ENCODE assay signal across 22 cellular contexts in genomic region chr2:770776-771175, GRCh38.
DNase-seq lines count a peak whose midpoint lies in the region; FAIRE-seq and TF ChIP-seq lines count a peak whose summit lies in the region.
"Had no signal": no experiment of that assay in that cellular context is flagged by ENCODE, and none has a peak within 500 bp of the region (broad histone marks: within the 10 kb centered on the region; RNA-seq: fewer than 3 reads in every experiment).

No MANE protein-coding gene starts in this region.

- no peak overlapping the region for H3K27ac Mint-ChIP-seq in activated CD4-positive, alpha-beta T cell treated with anti-CD3 and anti-CD28 coated beads, Interleukin-2, amount 10 ng/mL, durations not matched to agents 24 days and 14 days
- H3K27ac Mint-ChIP-seq: B cell; CD4-positive, alpha-beta memory T cell; GM23338; HFFc6 had no signal

- TF ChIP-seq EP300 in H1 (IDR thresholded peaks at IDR 0.05; ENCODE audit: borderline replicate concordance in 1 of 2, low read depth in 2 of 2, low read length in 2 of 2), result no peak

- H4K91ac ChIP-seq in H1 (replicated peaks; ENCODE audit: insufficient read length, low read length) (no peak overlapping the region), neuronal stem cell (ENCODE audit: low read depth, low read length, poor library complexity) (no peak overlapping the region)

- no peak overlapping the region for H3K4me2 ChIP-seq in H1 (ENCODE audit: insufficient read depth in 1 of 2, low read depth in 2 of 2, low read length in 2 of 2)
- H3K4me2 ChIP-seq in neuronal stem cell (ENCODE audit: insufficient read depth, low read length, poor library complexity, severe bottlenecking), result no peak overlapping the region
- H3K4me2 ChIP-seq: GM23338 had no signal

- H4K20me1 ChIP-seq in H1 (replicated peaks in 1 of 2; ENCODE audit: control insufficient read depth in 1 of 2, insufficient read depth in 2 of 2, low read length in 2 of 2), result no peaks in the 10 kb centered on the region
- H4K20me1 ChIP-seq: BLaER1 had no signal

- H3K27me3 Mint-ChIP-seq in activated CD4-positive, alpha-beta T cell treated with anti-CD3 and anti-CD28 coated beads, Interleukin-2, amount 10 ng/mL, durations not matched to agents 24 days and 14 days, result no peaks in the 10 kb centered on the region

- no peak overlapping the region for H2BK20ac ChIP-seq in H1 (ENCODE audit: low read length)

- no peak overlapping the region for H3K9ac ChIP-seq in H1 (replicated peaks in 1 of 4; ENCODE audit: extremely low read depth in 1 of 4, low read depth in 3 of 4, low read length in 3 of 4)
- no peak overlapping the region for H3K9ac ChIP-seq in neuronal stem cell (ENCODE audit: low read depth, low read length, poor library complexity)
- H3K9ac ChIP-seq: BLaER1 had no signal

- POLR2A ChIA-PET in H1 (lab: Charles Lee; ENCODE audit: partially characterized antibody), result no interaction called here

- CTCF ChIA-PET in H1 (lab: Charles Lee; ENCODE audit: partially characterized antibody), result interaction anchor here (1.7 kb wide), 1 partner anchor 10 kb away, joined by 6 read pairs; no protein-coding TSS in a partner anchor

- H2BK15ac ChIP-seq in H1 (ENCODE audit: low read length) (no peak overlapping the region), neuronal stem cell (ENCODE audit: low read length) (no peak overlapping the region)

- no peaks in the 10 kb centered on the region for H3K79me2 ChIP-seq in H1 (ENCODE audit: control insufficient read depth in 1 of 2, insufficient read depth in 2 of 2, low read length in 2 of 2)

- DNase-seq in activated CD4-positive, alpha-beta T cell treated with anti-CD3 and anti-CD28 coated beads, Interleukin-2, amount 10 ng/mL, durations not matched to agents 24 days and 14 days, result peak; percentile 35
- DNase-seq in activated CD4-positive, alpha-beta T cell treated with anti-CD3 and anti-CD28 coated beads for 1 hour, result no peak
- no peak for DNase-seq in H1 (ENCODE audit: low read depth in 1 of 2, low spot score in 2 of 2)
- no peak for DNase-seq in neuronal stem cell (ENCODE audit: low spot score)
- no peak for DNase-seq in HTR-8/SVneo (ENCODE audit: insufficient read length, low spot score)
- DNase-seq in SHP77 (lab: John Stamatoyannopoulos, UW), result no peak
- DNase-seq: Calu3; CD4-positive, alpha-beta memory T cell; COR-L47; DMS53; DMS79 treated with DMSO at 0.1 percent for 48 hours; HFFc6 had no signal

- no peak for TF ChIP-seq RAD21 in H1 (IDR thresholded peaks at IDR 0.05 in 1 of 2, conservative IDR thresholded peaks at IDR 0.05 in 1 of 2; ENCODE audit: low read depth in 2 of 2, low read length in 2 of 2)

- H3K23ac ChIP-seq in H1 (ENCODE audit: insufficient read length) (no peak overlapping the region), neuronal stem cell (ENCODE audit: low read depth, low read length, poor library complexity) (no peak overlapping the region)

- H3K23me2 ChIP-seq in H1 (ENCODE audit: low read depth, low read length), result no peaks in the 10 kb centered on the region; the same call in 1 of the 2 replicates

- H3K4ac ChIP-seq in H1 (replicated peaks; ENCODE audit: insufficient read length, low read depth, low read length), result no peak overlapping the region
- no peak overlapping the region for H3K4ac ChIP-seq in neuronal stem cell (ENCODE audit: low read length)

- H3K18ac ChIP-seq in H1 (ENCODE audit: extremely low read depth, low read length), result no peak overlapping the region
- peak overlapping the region; percentile 34 for H3K18ac ChIP-seq in neuronal stem cell (ENCODE audit: low read length)

- H2AFZ ChIP-seq in H1 (ENCODE audit: low read length), result no peak overlapping the region
- H2AFZ ChIP-seq in neuronal stem cell (ENCODE audit: low read length), result no peak overlapping the region
- H2AFZ ChIP-seq: GM23338 had no signal

- intact Hi-C loops in activated CD4-positive, alpha-beta T cell treated with anti-CD3 and anti-CD28 coated beads, Interleukin-2, amount 10 ng/mL, durations not matched to agents 24 days and 14 days (cut with micrococcal nuclease), result no loop called here

- 92% methylated on average over 2 of the region's 2 CpGs; no CpG with 5 or more reads in 1 of the 2 experiments for WGBS in H1 (ENCODE audit: extremely low coverage in 1 of 2, insufficient coverage in 1 of 2, insufficient read length in 1 of 2, insufficient replicate concordance in 2 of 2, low coverage in 1 of 2, low lambda C conversion rate in 2 of 2, missing lambda C conversion rate in 1 of 2), 2 experiments
- no CpG with 5 or more reads among the region's 2 CpGs for WGBS in neuronal stem cell (ENCODE audit: extremely low coverage in 2 of 2, insufficient read length in 2 of 2, insufficient replicate concordance in 1 of 2), 2 donors

- no peak overlapping the region for H2AK5ac ChIP-seq in H1 (ENCODE audit: low read depth, low read length)
- H2AK5ac ChIP-seq in neuronal stem cell (ENCODE audit: low read depth, low read length), result no peak overlapping the region

- no peak overlapping the region for H4K5ac ChIP-seq in H1 (ENCODE audit: insufficient read length, low read depth, low read length)

- FAIRE-seq in H1 (lab: Jason Lieb, UNC), result no peak
- no peak for FAIRE-seq in HTR-8/SVneo (lab: Jason Lieb, UNC)
- FAIRE-seq: A204.1, G401.6, GM12892, GM19239, H54 had no signal

- TF ChIP-seq POLR2A in H1 (IDR thresholded peaks at IDR 0.05; ENCODE audit: control extremely low read depth in 1 of 2, low read depth in 2 of 2, low read length in 2 of 2), result no peak

- no peak overlapping the region for H3K4me3 Mint-ChIP-seq in activated CD4-positive, alpha-beta T cell treated with anti-CD3 and anti-CD28 coated beads, Interleukin-2, amount 10 ng/mL, durations not matched to agents 24 days and 14 days
- H3K4me3 Mint-ChIP-seq: B cell; CD4-positive, alpha-beta memory T cell; GM23338; HFFc6 had no signal

- peak overlapping the region; percentile 62; the same call in 1 of the 2 replicates for H2BK12ac ChIP-seq in H1 (ENCODE audit: low read depth, low read length)
- H2BK12ac ChIP-seq in neuronal stem cell (ENCODE audit: low read length), result no peak overlapping the region

- H3K9me3 ChIP-seq in H1 (ENCODE audit: insufficient read depth in 2 of 2, low read depth in 1 of 2, low read length in 1 of 2) (no peaks in the 10 kb centered on the region), neuronal stem cell (replicated peaks in 1 of 2; ENCODE audit: control insufficient read depth in 2 of 2, insufficient read depth in 1 of 2, low read depth in 1 of 2, low read length in 2 of 2) (no peaks in the 10 kb centered on the region)
- H3K9me3 ChIP-seq: HAP-1 had no signal

- H3K4me1 ChIP-seq in H1 (replicated peaks in 1 of 4; ENCODE audit: control insufficient read depth in 3 of 4, insufficient read depth in 4 of 4, low read length in 3 of 4) (peaks cover 0 to 19% (median 9%) of the 10 kb centered on the region in 4 experiments; a peak in 6 of 7 replicates), neuronal stem cell (ENCODE audit: control insufficient read depth in 2 of 2, insufficient read depth in 1 of 2, low read depth in 1 of 2, low read length in 2 of 2) (peaks cover 0 to 14% of the 10 kb centered on the region in 2 donors)
- H3K4me1 ChIP-seq: HAP-1 had no signal

- H2BK5ac ChIP-seq in H1 (ENCODE audit: low read depth, low read length) (no peak overlapping the region), neuronal stem cell (ENCODE audit: low read length) (no peak overlapping the region)

- H3K27ac ChIP-seq in H1 (ENCODE audit: low read depth, low read length) (no peak overlapping the region), neuronal stem cell (replicated peaks; ENCODE audit: low read length) (no peak overlapping the region)
- H3K27ac ChIP-seq: 22Rv1, BLaER1 had no signal

- no peaks in the 10 kb centered on the region for H3K27me3 ChIP-seq in H1 (replicated peaks in 1 of 4; ENCODE audit: control insufficient read depth in 3 of 4, extremely low read depth in 1 of 4, insufficient read depth in 3 of 4, low read length in 3 of 4)
- H3K27me3 ChIP-seq in neuronal stem cell (ENCODE audit: control insufficient read depth in 3 of 3, insufficient read depth in 3 of 3, low read depth in 1 of 3, low read length in 3 of 3), result no peaks in the 10 kb centered on the region
- H3K27me3 ChIP-seq: BLaER1 had no signal

- H3K14ac ChIP-seq in H1 (ENCODE audit: insufficient read length), result no peak overlapping the region
- no peak overlapping the region for H3K14ac ChIP-seq in neuronal stem cell (ENCODE audit: low read length)

- H3K4me3 ChIP-seq in H1 (ENCODE audit: extremely low read depth in 1 of 4, insufficient read depth in 2 of 4, low read depth in 3 of 4, low read length in 4 of 4) (no peak overlapping the region), neuronal stem cell (ENCODE audit: low read length in 2 of 2) (no peak overlapping the region)
- H3K4me3 ChIP-seq: BLaER1, GM23338, HAP-1 had no signal

- peaks cover 3% of the 10 kb centered on the region for H3K9me3 Mint-ChIP-seq in activated CD4-positive, alpha-beta T cell treated with anti-CD3 and anti-CD28 coated beads, Interleukin-2, amount 10 ng/mL, durations not matched to agents 24 days and 14 days
- H3K9me3 Mint-ChIP-seq: CD4-positive, alpha-beta memory T cell had no signal

- no peaks in the 10 kb centered on the region for H3K36me3 Mint-ChIP-seq in activated CD4-positive, alpha-beta T cell treated with anti-CD3 and anti-CD28 coated beads, Interleukin-2, amount 10 ng/mL, durations not matched to agents 24 days and 14 days (ENCODE audit: low read depth)
- H3K36me3 Mint-ChIP-seq: CD4-positive, alpha-beta memory T cell had no signal

- H2BK120ac ChIP-seq in H1 (replicated peaks; ENCODE audit: low read depth, low read length) (no peak overlapping the region), neuronal stem cell (ENCODE audit: low read depth, low read length) (peak overlapping the region; percentile 27)

- H3K79me1 ChIP-seq in H1 (ENCODE audit: low read depth, low read length), result no peaks in the 10 kb centered on the region
- H3K79me1 ChIP-seq in neuronal stem cell (ENCODE audit: low read depth, low read length), result no peaks in the 10 kb centered on the region

- no peak overlapping the region for H3K56ac ChIP-seq in H1 (replicated peaks; ENCODE audit: insufficient read length, low read depth, low read length)

- H3K4me1 Mint-ChIP-seq in activated CD4-positive, alpha-beta T cell treated with anti-CD3 and anti-CD28 coated beads, Interleukin-2, amount 10 ng/mL, durations not matched to agents 24 days and 14 days, result peaks cover 7% of the 10 kb centered on the region
- H3K4me1 Mint-ChIP-seq: B cell had no signal

- TF ChIP-seq CTCF in H1 (IDR thresholded peaks at IDR 0.05; ENCODE audit: control extremely low read depth in 1 of 3, insufficient read depth in 1 of 3, low read depth in 1 of 3, low read length in 3 of 3), result no peak

- H3K36me3 ChIP-seq in H1 (ENCODE audit: control insufficient read depth in 2 of 4, insufficient read depth in 4 of 4, low read length in 3 of 4) (no peaks in the 10 kb centered on the region), neuronal stem cell (replicated peaks in 1 of 2; ENCODE audit: control insufficient read depth in 2 of 2, insufficient read depth in 2 of 2, low read length in 2 of 2) (no peaks in the 10 kb centered on the region)
- H3K36me3 ChIP-seq: BLaER1, HAP-1 had no signal

- H4K8ac ChIP-seq in H1 (ENCODE audit: extremely low read depth, insufficient read depth, low read length), result no peak overlapping the region; the same call in 1 of the 2 replicates
- no peak overlapping the region for H4K8ac ChIP-seq in neuronal stem cell (ENCODE audit: low read depth, low read length)
